29 cellular contexts compared by ENCODE assay signal in genomic region chr16:86537486-86537885, GRCh38. TPM values are rescaled to one million over a fixed set of nuclear protein-coding genes. Genes with fewer than 3 reads are reported as not detected.
"Had no signal": no experiment of that assay in that cellular context is flagged by ENCODE, and none has a peak within 500 bp of the region (broad histone marks: within the 10 kb centered on the region; RNA-seq: fewer than 3 reads in every experiment).

No MANE protein-coding gene starts in this region.

- H3K27ac ChIP-seq: adrenal gland, cardiac muscle cell, WERI-Rb-1 had no signal

- H3K36me3 ChIP-seq: WERI-Rb-1 had no signal

- H3K4me1 ChIP-seq: adrenal gland had no signal

- ATAC-seq: activated CD4-positive, alpha-beta T cell treated with anti-CD3 and anti-CD28 coated beads for 36 hours; activated CD4-positive, CD25-positive, alpha-beta regulatory T cell treated with anti-CD3 and anti-CD28 coated beads, Interleukin-2, amount 50 U/mL, for 24 hours; activated CD8-positive, alpha-beta memory T cell treated with anti-CD3 and anti-CD28 coated beads, Interleukin-2, amount 10 ng/mL, durations not matched to agents 7 days and 5 days; activated CD8-positive, alpha-beta T cell treated with anti-CD3 and anti-CD28 coated beads, Interleukin-2, amount 10 ng/mL, durations not matched to agents 7 days and 5 days; WTC11 had no signal

- H3K27me3 ChIP-seq: adrenal gland, cardiac muscle cell had no signal

- H3K4me3 ChIP-seq: adrenal gland, cardiac muscle cell had no signal

- DNase-seq: activated CD4-positive, alpha-beta memory T cell treated with anti-CD3 and anti-CD28 coated beads, Interleukin-2, amount 10 ng/mL, durations not matched to agents 7 days and 5 days; activated CD4-positive, alpha-beta T cell treated with anti-CD3 and anti-CD28 coated beads for 1 hour; activated CD4-positive, alpha-beta T cell treated with anti-CD3 and anti-CD28 coated beads for 36 hours; activated CD4-positive, alpha-beta T cell treated with anti-CD3 and anti-CD28 coated beads for 48 hours; activated CD4-positive, alpha-beta T cell treated with anti-CD3 and anti-CD28 coated beads, Interleukin-2, amount 10 ng/mL, durations not matched to agents 7 days and 5 days; activated CD4-positive, alpha-beta T cell treated with anti-CD3 and anti-CD28 coated beads, Interleukin-2, amount 50 U/mL, for 48 hours; activated CD4-positive, CD25-positive, alpha-beta regulatory T cell; activated CD8-positive, alpha-beta memory T cell treated with anti-CD3 and anti-CD28 coated beads for 24 hours; activated CD8-positive, alpha-beta memory T cell treated with anti-CD3 and anti-CD28 coated beads, Interleukin-2, amount 10 ng/mL, durations not matched to agents 7 days and 5 days; activated CD8-positive, alpha-beta memory T cell treated with anti-CD3 and anti-CD28 coated beads, Interleukin-2, amount 50 U/mL, for 48 hours; activated CD8-positive, alpha-beta T cell treated with anti-CD3 and anti-CD28 coated beads, Interleukin-2, amount 10 ng/mL, durations not matched to agents 7 days and 5 days; activated effector memory CD4-positive, alpha-beta T cell treated with Interleukin-2 at 50 U/mL for 16 hours; activated gamma-delta T cell; activated naive CD4-positive, alpha-beta T cell treated with anti-CD3 and anti-CD28 coated beads, Interleukin-2, amount 10 ng/mL, durations not matched to agents 7 days and 5 days; activated naive CD4-positive, alpha-beta T cell treated with Interleukin-2 at 50 U/mL for 16 hours; activated naive CD8-positive, alpha-beta T cell treated with anti-CD3 and anti-CD28 coated beads for 36 hours; activated T-cell treated with anti-CD3 and anti-CD28 coated beads, Interleukin-2, amount 50 U/mL, for 24 hours; activated T-cell treated with anti-CD3 and anti-CD28 coated beads, Interleukin-2, amount 50 U/mL, for 48 hours; adrenal gland; amniotic stem cell; SW 1271; T-helper 1 cell; T-helper 2 cell; T-helper 9 cell; WERI-Rb-1 had no signal

- H3K9me3 ChIP-seq: adrenal gland had no signal

RNA-seq across cellular contexts. Expression of gene FOXF1, which starts 27.2 kb away (rescaled TPM):
- total RNA-seq: activated CD4-positive, alpha-beta memory T cell treated with anti-CD3 and anti-CD28 coated beads, Interleukin-2, amount 10 ng/mL, durations not matched to agents 7 days and 5 days; activated CD4-positive, alpha-beta T cell treated with anti-CD3 and anti-CD28 coated beads for 36 hours; activated CD4-positive, alpha-beta T cell treated with anti-CD3 and anti-CD28 coated beads, Interleukin-2, amount 10 ng/mL, durations not matched to agents 7 days and 5 days; activated CD8-positive, alpha-beta memory T cell treated with anti-CD3 and anti-CD28 coated beads, Interleukin-2, amount 10 ng/mL, durations not matched to agents 7 days and 5 days; activated CD8-positive, alpha-beta T cell treated with anti-CD3 and anti-CD28 coated beads, Interleukin-2, amount 10 ng/mL, durations not matched to agents 7 days and 5 days; activated naive CD8-positive, alpha-beta T cell treated with anti-CD3 and anti-CD28 coated beads for 36 hours; activated T-helper 2 cell treated with anti-CD3 and anti-CD28 coated beads, Interferon-gamma antibody, Interleukin-2, Interleukin-4, amounts not matched to agents 10 μg/mL and 5 μg/mL and 100 μg/mL, durations not matched to agents 14 hours and 24 hours and 36 hours; WTC11 had no signal

RNA-seq across cellular contexts. Expression of gene FOXC2, which starts 29.1 kb away (rescaled TPM):
- total RNA-seq: activated CD4-positive, alpha-beta memory T cell treated with anti-CD3 and anti-CD28 coated beads, Interleukin-2, amount 10 ng/mL, durations not matched to agents 7 days and 5 days; activated CD4-positive, alpha-beta T cell treated with anti-CD3 and anti-CD28 coated beads for 36 hours; activated CD4-positive, alpha-beta T cell treated with anti-CD3 and anti-CD28 coated beads, Interleukin-2, amount 10 ng/mL, durations not matched to agents 7 days and 5 days; activated CD8-positive, alpha-beta memory T cell treated with anti-CD3 and anti-CD28 coated beads, Interleukin-2, amount 10 ng/mL, durations not matched to agents 7 days and 5 days; activated CD8-positive, alpha-beta T cell treated with anti-CD3 and anti-CD28 coated beads, Interleukin-2, amount 10 ng/mL, durations not matched to agents 7 days and 5 days; activated naive CD8-positive, alpha-beta T cell treated with anti-CD3 and anti-CD28 coated beads for 36 hours had no signal

RNA-seq across cellular contexts. Expression of gene FOXL1, which starts 40.9 kb away (rescaled TPM):
- total RNA-seq: activated CD4-positive, alpha-beta memory T cell treated with anti-CD3 and anti-CD28 coated beads, Interleukin-2, amount 10 ng/mL, durations not matched to agents 7 days and 5 days; activated CD4-positive, alpha-beta T cell treated with anti-CD3 and anti-CD28 coated beads for 36 hours; activated CD4-positive, alpha-beta T cell treated with anti-CD3 and anti-CD28 coated beads, Interleukin-2, amount 10 ng/mL, durations not matched to agents 7 days and 5 days; activated CD8-positive, alpha-beta memory T cell treated with anti-CD3 and anti-CD28 coated beads, Interleukin-2, amount 10 ng/mL, durations not matched to agents 7 days and 5 days; activated CD8-positive, alpha-beta T cell treated with anti-CD3 and anti-CD28 coated beads, Interleukin-2, amount 10 ng/mL, durations not matched to agents 7 days and 5 days; activated naive CD8-positive, alpha-beta T cell treated with anti-CD3 and anti-CD28 coated beads for 36 hours had no signal
